In genomic region chr1:86429830-86430229, GRCh38 we compare ENCODE assay signal across 8 cellular contexts. TPM values are rescaled to one million over a fixed set of nuclear protein-coding genes. Genes with fewer than 3 reads are reported as not detected.
DNase-seq lines count a peak whose midpoint lies in the region; ATAC-seq, FAIRE-seq and TF ChIP-seq lines count a peak whose summit lies in the region.

No MANE protein-coding gene starts in this region.

- H3K4me1 ChIP-seq in endothelial cell of umbilical vein (ENCODE audit: control insufficient read depth, extremely low read depth, insufficient read depth, low read length), result peaks cover 13% of the 10 kb centered on the region

- no peaks in the 10 kb centered on the region for H3K36me3 ChIP-seq in endothelial cell of umbilical vein (ENCODE audit: control insufficient read depth in 2 of 2, extremely low read depth in 1 of 2, insufficient read depth in 2 of 2, low read length in 2 of 2)

- H3K9ac ChIP-seq in endothelial cell of umbilical vein (replicated peaks; ENCODE audit: extremely low read depth, insufficient read depth, low read length), result no peak overlapping the region

- no peaks in the 10 kb centered on the region for H3K36me3 Mint-ChIP-seq in CD14-positive monocyte
- H3K36me3 Mint-ChIP-seq in natural killer cell treated with Interleukin-12 subunit alpha and Interleukin-12 subunit beta and Interleukin-15 and Interleukin-18, amount 100 ng/mL, for 72 hours, result no peaks in the 10 kb centered on the region

- no peak overlapping the region for H3K4me3 Mint-ChIP-seq in CD14-positive monocyte
- H3K4me3 Mint-ChIP-seq in natural killer cell treated with Interleukin-12 subunit alpha and Interleukin-12 subunit beta and Interleukin-15 and Interleukin-18, amount 100 ng/mL, for 72 hours, result no peak overlapping the region

- H3K9me3 ChIP-seq in endothelial cell of umbilical vein (replicated peaks; ENCODE audit: control insufficient read depth, insufficient read depth, low read length), result no peaks in the 10 kb centered on the region

- peak overlapping the region; percentile 9 for H3K4me2 ChIP-seq in endothelial cell of umbilical vein (ENCODE audit: insufficient read depth, low read length)

- no peaks in the 10 kb centered on the region for H4K20me1 ChIP-seq in endothelial cell of umbilical vein (replicated peaks; ENCODE audit: control insufficient read depth, extremely low read depth, insufficient read depth, low read length)

- no peak overlapping the region for H3K4me3 ChIP-seq in endothelial cell of umbilical vein (replicated peaks in 1 of 3; ENCODE audit: insufficient read depth in 1 of 3, low read depth in 1 of 3, low read length in 3 of 3)

- no peaks in the 10 kb centered on the region for H3K4me1 Mint-ChIP-seq in CD14-positive monocyte
- peaks cover 5 to 6% of the 10 kb centered on the region in 2 donors for H3K4me1 Mint-ChIP-seq in natural killer cell treated with Interleukin-12 subunit alpha and Interleukin-12 subunit beta and Interleukin-15 and Interleukin-18, amount 100 ng/mL, for 72 hours (ENCODE audit: low read depth in 2 of 2)

- TF ChIP-seq CTCF in CD14-positive monocyte (IDR thresholded peaks at IDR 0.05) (no peak), endothelial cell of umbilical vein (IDR thresholded peaks at IDR 0.05; ENCODE audit: extremely low read depth in 1 of 2, insufficient read depth in 1 of 2, low read depth in 1 of 2, low read length in 2 of 2) (no peak), GM10248 (IDR thresholded peaks at IDR 0.05; ENCODE audit: control extremely low read depth, extremely low read depth, low read depth, missing control alignments) (no peak)

- intact Hi-C loops in CD14-positive monocyte (cut with micrococcal nuclease), result no loop called here
- intact Hi-C loops in endothelial cell of umbilical vein (cut with micrococcal nuclease), result loop anchor here (5.0 kb wide), 1 partner anchor 37 kb away; the partner anchor contains the start of gene CLCA1

- CTCF ChIA-PET in endothelial cell of umbilical vein (lab: Charles Lee) (interaction anchor here (0.6 to 1.6 kb wide), 7 partner anchors 11 to 78 kb away, joined by 3 to 6 read pairs (median 4); partner anchors contain the start of gene ODF2L), GM10248 (lab: Yijun Ruan, JAX) (interaction anchor here (0.8 to 2.8 kb wide), 5 partner anchors 11 to 71 kb away, joined by 3 to 8 read pairs (median 3); no protein-coding TSS in a partner anchor)

- peak; percentile 96 for ATAC-seq in natural killer cell treated with Interleukin-12 subunit alpha and Interleukin-12 subunit beta and Interleukin-15 and Interleukin-18, amount 100 ng/mL, for 72 hours
- no peak for ATAC-seq in HG02571 (IDR thresholded peaks at IDR 0.05; ENCODE audit: unreplicated experiment)

- BruUV-seq in endothelial cell of umbilical vein (replicated peaks; lab: Mats Ljungman, UMichigan), result no TSS peak

- DNase-seq in CD14-positive monocyte (ENCODE audit: low spot score) (peak; percentile 71), NOMO-1 treated with dmso at 0.1 percent for 144 hours (lab: John Stamatoyannopoulos, UW; ENCODE audit: unreplicated experiment) (peak; percentile 77), endothelial cell of umbilical vein (ENCODE audit: low read depth, low spot score) (peak; percentile 81), activated gamma-delta T cell (lab: John Stamatoyannopoulos, UW) (no peak), GM10248 (ENCODE audit: extremely low spot score) (no peak), T-helper 9 cell (no peak)
- peak; percentile 79 for DNase-seq in natural killer cell treated with Interleukin-12 subunit alpha and Interleukin-12 subunit beta and Interleukin-15 and Interleukin-18, amount 100 ng/mL, for 72 hours (ENCODE audit: low spot score)

- peak overlapping the region; percentile 40 for H3K27ac ChIP-seq in endothelial cell of umbilical vein (ENCODE audit: insufficient read depth, low read depth, low read length)

- no peak overlapping the region for H3K27ac Mint-ChIP-seq in CD14-positive monocyte
- H3K27ac Mint-ChIP-seq in natural killer cell treated with Interleukin-12 subunit alpha and Interleukin-12 subunit beta and Interleukin-15 and Interleukin-18, amount 100 ng/mL, for 72 hours, result no peak overlapping the region

- peak; percentile 78 for FAIRE-seq in endothelial cell of umbilical vein (lab: Jason Lieb, UNC)

- H3K27me3 Mint-ChIP-seq in CD14-positive monocyte (ENCODE audit: low read depth in 3 of 3), result no peaks in the 10 kb centered on the region
- peaks cover 5 to 9% of the 10 kb centered on the region in 2 donors for H3K27me3 Mint-ChIP-seq in natural killer cell treated with Interleukin-12 subunit alpha and Interleukin-12 subunit beta and Interleukin-15 and Interleukin-18, amount 100 ng/mL, for 72 hours

- no peaks in the 10 kb centered on the region for H3K9me3 Mint-ChIP-seq in CD14-positive monocyte
- no peaks in the 10 kb centered on the region for H3K9me3 Mint-ChIP-seq in natural killer cell treated with Interleukin-12 subunit alpha and Interleukin-12 subunit beta and Interleukin-15 and Interleukin-18, amount 100 ng/mL, for 72 hours

- dilution Hi-C loops in endothelial cell of umbilical vein (cut with MboI; ENCODE audit: extremely low pct_ligation_motif_present, low sequenced_read_pairs), result no loop called here

- no peak for TF ChIP-seq POLR2A in endothelial cell of umbilical vein (IDR thresholded peaks at IDR 0.05; ENCODE audit: low read depth, low read length)

- H3K9me1 ChIP-seq in endothelial cell of umbilical vein (replicated peaks; ENCODE audit: control insufficient read depth, extremely low read depth, insufficient read depth, low read length), result no peaks in the 10 kb centered on the region

- POLR2A ChIA-PET in endothelial cell of umbilical vein (lab: Charles Lee) (interaction anchor here (1.1 kb wide), 1 partner anchor 13 kb away, joined by 10 read pairs; no protein-coding TSS in a partner anchor), GM10248 (lab: Yijun Ruan, JAX) (no interaction called here)

- H3K79me2 ChIP-seq in endothelial cell of umbilical vein (ENCODE audit: control insufficient read depth, insufficient read depth, low read length), result no peaks in the 10 kb centered on the region

- peak overlapping the region; percentile 79 for H2AFZ ChIP-seq in endothelial cell of umbilical vein (ENCODE audit: low read depth, low read length)

- peaks cover 0 to 3% of the 10 kb centered on the region in 2 experiments for H3K27me3 ChIP-seq in endothelial cell of umbilical vein (ENCODE audit: control insufficient read depth in 2 of 2, insufficient read depth in 2 of 2, low read length in 2 of 2)

TF ChIP-seq in endothelial cell of umbilical vein, 7 proteins besides CTCF, POLR2A, EP300 and RAD21 (continues in another document):
- TF ChIP-seq JUN (IDR thresholded peaks at IDR 0.05; ENCODE audit: borderline replicate concordance, insufficient read depth, insufficient read length, low read depth), result no peak
- TF ChIP-seq GATA2 (IDR thresholded peaks at IDR 0.05; ENCODE audit: insufficient read depth, insufficient read length, low read depth, low read length), result peak; percentile 33
- no peak for TF ChIP-seq MYC (IDR thresholded peaks at IDR 0.05; ENCODE audit: low read depth, low read length)
- TF ChIP-seq MAX (IDR thresholded peaks at IDR 0.05; ENCODE audit: insufficient read depth, insufficient read length), result no peak
- peak; percentile 73 for TF ChIP-seq FOS (IDR thresholded peaks at IDR 0.05; ENCODE audit: borderline replicate concordance, insufficient read depth, low read length)
- peak; percentile 31 for TF ChIP-seq POLR2AphosphoS5 (IDR thresholded peaks at IDR 0.05; ENCODE audit: insufficient read depth, low read depth, low read length)

RNA-seq across cellular contexts. Expression of gene CLCA2, which starts 5.9 kb away (rescaled TPM):
- polyA plus RNA-seq in CD14-positive monocyte (not detected), endothelial cell of umbilical vein (0.01 and 0.05 TPM in 2 replicates)
- 0.11 TPM in 1 of 2 replicates, not detected in the other for total RNA-seq in endothelial cell of umbilical vein
- 0.06 TPM in 1 of 2 replicates, not detected in the other for polyA plus RNA-seq in endothelial cell of umbilical vein (2011; cell fraction: cytosol; rRNA removed)
- polyA plus RNA-seq in endothelial cell of umbilical vein (2011; cell fraction: nucleus; rRNA removed), result not detected in 2 replicates
- polyA plus RNA-seq in endothelial cell of umbilical vein (2012), result 0.05 TPM in 1 of 2 replicates, not detected in the other
- 0.17 TPM in 1 of 2 replicates, not detected in the other for polyA minus RNA-seq in endothelial cell of umbilical vein
- 0.20 TPM for polyA minus RNA-seq in endothelial cell of umbilical vein (2011; cell fraction: cytosol; rRNA and poly(A)+ RNA removed)
- not detected in 2 replicates for polyA minus RNA-seq in endothelial cell of umbilical vein (2011; cell fraction: nucleus; rRNA and poly(A)+ RNA removed)
- not detected for total RNA-seq in natural killer cell treated with Interleukin-12 subunit alpha and Interleukin-12 subunit beta and Interleukin-15 and Interleukin-18, amount 100 ng/mL, for 72 hours

RNA-seq across cellular contexts. Expression of gene ODF2L, which starts 33.7 kb away (rescaled TPM):
- polyA plus RNA-seq in CD14-positive monocyte (1 to 10 TPM; 3.5 to 5.7 TPM), endothelial cell of umbilical vein (7.3 and 9.6 TPM in 2 replicates)
- 74.7 and 86.3 TPM in 2 replicates for total RNA-seq in endothelial cell of umbilical vein
- 8.4 and 9.8 TPM in 2 replicates for polyA plus RNA-seq in endothelial cell of umbilical vein (2011; cell fraction: cytosol; rRNA removed)
- 66.0 and 110 TPM in 2 replicates for polyA plus RNA-seq in endothelial cell of umbilical vein (2011; cell fraction: nucleus; rRNA removed)
- polyA plus RNA-seq in endothelial cell of umbilical vein (2012), result 28.0 and 37.8 TPM in 2 replicates
- 9.5 and 13.3 TPM in 2 replicates for polyA minus RNA-seq in endothelial cell of umbilical vein
- 7.2 TPM for polyA minus RNA-seq in endothelial cell of umbilical vein (2011; cell fraction: cytosol; rRNA and poly(A)+ RNA removed)
- polyA minus RNA-seq in endothelial cell of umbilical vein (2011; cell fraction: nucleus; rRNA and poly(A)+ RNA removed), result 67.3 and 84.0 TPM in 2 replicates
- total RNA-seq in natural killer cell treated with Interleukin-12 subunit alpha and Interleukin-12 subunit beta and Interleukin-15 and Interleukin-18, amount 100 ng/mL, for 72 hours, result 10 to 100 TPM; 35.4 to 36.6 TPM

RNA-seq across cellular contexts. Expression of gene CLCA1, which starts 38.9 kb away (rescaled TPM):
- polyA plus RNA-seq in CD14-positive monocyte (not detected), endothelial cell of umbilical vein (not detected in 2 replicates)
- total RNA-seq in endothelial cell of umbilical vein, result not detected in 2 replicates
- polyA plus RNA-seq in endothelial cell of umbilical vein (2011; cell fraction: cytosol; rRNA removed), result not detected in 2 replicates
- polyA plus RNA-seq in endothelial cell of umbilical vein (2011; cell fraction: nucleus; rRNA removed), result not detected in 2 replicates
- not detected in 2 replicates for polyA plus RNA-seq in endothelial cell of umbilical vein (2012)
- not detected in 2 replicates for polyA minus RNA-seq in endothelial cell of umbilical vein
- polyA minus RNA-seq in endothelial cell of umbilical vein (2011; cell fraction: cytosol; rRNA and poly(A)+ RNA removed), result not detected
- polyA minus RNA-seq in endothelial cell of umbilical vein (2011; cell fraction: nucleus; rRNA and poly(A)+ RNA removed), result not detected in 2 replicates
- not detected for total RNA-seq in natural killer cell treated with Interleukin-12 subunit alpha and Interleukin-12 subunit beta and Interleukin-15 and Interleukin-18, amount 100 ng/mL, for 72 hours

Comparison
In these comparisons a context has a peak if more than half of its experiments do, and no peak if none do; other contexts are left out.
1. DNase-seq: peak in CD14-positive monocyte (single experiment), NOMO-1 treated with dmso at 0.1 percent for 144 hours (single experiment), endothelial cell of umbilical vein (single experiment) and natural killer cell treated with Interleukin-12 subunit alpha and Interleukin-12 subunit beta and Interleukin-15 and Interleukin-18, amount 100 ng/mL, for 72 hours (single experiment); none in activated gamma-delta T cell (single experiment), GM10248 (single experiment) and T-helper 9 cell (single experiment).